Comparison of ENCODE assay signal across 1 cellular context in genomic region chr7:143901710-143902587, GRCh38.
TF ChIP-seq lines count a peak whose summit lies in the region.

A gene with protein sequence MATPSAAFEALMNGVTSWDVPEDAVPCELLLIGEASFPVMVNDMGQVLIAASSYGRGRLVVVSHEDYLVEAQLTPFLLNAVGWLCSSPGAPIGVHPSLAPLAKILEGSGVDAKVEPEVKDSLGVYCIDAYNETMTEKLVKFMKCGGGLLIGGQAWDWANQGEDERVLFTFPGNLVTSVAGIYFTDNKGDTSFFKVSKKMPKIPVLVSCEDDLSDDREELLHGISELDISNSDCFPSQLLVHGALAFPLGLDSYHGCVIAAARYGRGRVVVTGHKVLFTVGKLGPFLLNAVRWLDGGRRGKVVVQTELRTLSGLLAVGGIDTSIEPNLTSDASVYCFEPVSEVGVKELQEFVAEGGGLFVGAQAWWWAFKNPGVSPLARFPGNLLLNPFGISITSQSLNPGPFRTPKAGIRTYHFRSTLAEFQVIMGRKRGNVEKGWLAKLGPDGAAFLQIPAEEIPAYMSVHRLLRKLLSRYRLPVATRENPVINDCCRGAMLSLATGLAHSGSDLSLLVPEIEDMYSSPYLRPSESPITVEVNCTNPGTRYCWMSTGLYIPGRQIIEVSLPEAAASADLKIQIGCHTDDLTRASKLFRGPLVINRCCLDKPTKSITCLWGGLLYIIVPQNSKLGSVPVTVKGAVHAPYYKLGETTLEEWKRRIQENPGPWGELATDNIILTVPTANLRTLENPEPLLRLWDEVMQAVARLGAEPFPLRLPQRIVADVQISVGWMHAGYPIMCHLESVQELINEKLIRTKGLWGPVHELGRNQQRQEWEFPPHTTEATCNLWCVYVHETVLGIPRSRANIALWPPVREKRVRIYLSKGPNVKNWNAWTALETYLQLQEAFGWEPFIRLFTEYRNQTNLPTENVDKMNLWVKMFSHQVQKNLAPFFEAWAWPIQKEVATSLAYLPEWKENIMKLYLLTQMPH (minus strand): TSS chr7:143902176. CDS start chr7:143876608, 25,568 bp downstream.

TF ChIP-seq in GM12878, 131 proteins besides CTCF, POLR2A, EP300 and RAD21 (continued from another document and continues in another):
- TF ChIP-seq, protein P1, sequence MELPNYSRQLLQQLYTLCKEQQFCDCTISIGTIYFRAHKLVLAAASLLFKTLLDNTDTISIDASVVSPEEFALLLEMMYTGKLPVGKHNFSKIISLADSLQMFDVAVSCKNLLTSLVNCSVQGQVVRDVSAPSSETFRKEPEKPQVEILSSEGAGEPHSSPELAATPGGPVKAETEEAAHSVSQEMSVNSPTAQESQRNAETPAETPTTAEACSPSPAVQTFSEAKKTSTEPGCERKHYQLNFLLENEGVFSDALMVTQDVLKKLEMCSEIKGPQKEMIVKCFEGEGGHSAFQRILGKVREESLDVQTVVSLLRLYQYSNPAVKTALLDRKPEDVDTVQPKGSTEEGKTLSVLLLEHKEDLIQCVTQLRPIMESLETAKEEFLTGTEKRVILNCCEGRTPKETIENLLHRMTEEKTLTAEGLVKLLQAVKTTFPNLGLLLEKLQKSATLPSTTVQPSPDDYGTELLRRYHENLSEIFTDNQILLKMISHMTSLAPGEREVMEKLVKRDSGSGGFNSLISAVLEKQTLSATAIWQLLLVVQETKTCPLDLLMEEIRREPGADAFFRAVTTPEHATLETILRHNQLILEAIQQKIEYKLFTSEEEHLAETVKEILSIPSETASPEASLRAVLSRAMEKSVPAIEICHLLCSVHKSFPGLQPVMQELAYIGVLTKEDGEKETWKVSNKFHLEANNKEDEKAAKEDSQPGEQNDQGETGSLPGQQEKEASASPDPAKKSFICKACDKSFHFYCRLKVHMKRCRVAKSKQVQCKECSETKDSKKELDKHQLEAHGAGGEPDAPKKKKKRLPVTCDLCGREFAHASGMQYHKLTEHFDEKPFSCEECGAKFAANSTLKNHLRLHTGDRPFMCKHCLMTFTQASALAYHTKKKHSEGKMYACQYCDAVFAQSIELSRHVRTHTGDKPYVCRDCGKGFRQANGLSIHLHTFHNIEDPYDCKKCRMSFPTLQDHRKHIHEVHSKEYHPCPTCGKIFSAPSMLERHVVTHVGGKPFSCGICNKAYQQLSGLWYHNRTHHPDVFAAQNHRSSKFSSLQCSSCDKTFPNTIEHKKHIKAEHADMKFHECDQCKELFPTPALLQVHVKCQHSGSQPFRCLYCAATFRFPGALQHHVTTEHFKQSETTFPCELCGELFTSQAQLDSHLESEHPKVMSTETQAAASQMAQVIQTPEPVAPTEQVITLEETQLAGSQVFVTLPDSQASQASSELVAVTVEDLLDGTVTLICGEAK (IDR thresholded peaks at IDR 0.05; ENCODE audit: borderline replicate concordance) = no peak
- TF ChIP-seq MEF2A (IDR thresholded peaks at IDR 0.05; ENCODE audit: insufficient read depth, low read depth, low read length) = no peak
- TF ChIP-seq NR2C2 (IDR thresholded peaks at IDR 0.05; ENCODE audit: borderline replicate concordance, control insufficient read depth, insufficient read length, low read depth) = no peak
- TF ChIP-seq CHD2 (IDR thresholded peaks at IDR 0.05; ENCODE audit: borderline replicate concordance, low read depth, low read length) = no peak
- TF ChIP-seq E2F8 (IDR thresholded peaks at IDR 0.05; ENCODE audit: low read depth, partially characterized antibody) = peak; percentile 64
- 0 out of 2 replicates have a peak, but pooled peaks have one; percentile 36 for TF ChIP-seq IRF3 (IDR thresholded peaks at IDR 0.05)
- TF ChIP-seq EZH2 (IDR thresholded peaks at IDR 0.05; ENCODE audit: borderline replicate concordance, control insufficient read depth, low read depth, low read length) = no peak
- TF ChIP-seq, protein P2, sequence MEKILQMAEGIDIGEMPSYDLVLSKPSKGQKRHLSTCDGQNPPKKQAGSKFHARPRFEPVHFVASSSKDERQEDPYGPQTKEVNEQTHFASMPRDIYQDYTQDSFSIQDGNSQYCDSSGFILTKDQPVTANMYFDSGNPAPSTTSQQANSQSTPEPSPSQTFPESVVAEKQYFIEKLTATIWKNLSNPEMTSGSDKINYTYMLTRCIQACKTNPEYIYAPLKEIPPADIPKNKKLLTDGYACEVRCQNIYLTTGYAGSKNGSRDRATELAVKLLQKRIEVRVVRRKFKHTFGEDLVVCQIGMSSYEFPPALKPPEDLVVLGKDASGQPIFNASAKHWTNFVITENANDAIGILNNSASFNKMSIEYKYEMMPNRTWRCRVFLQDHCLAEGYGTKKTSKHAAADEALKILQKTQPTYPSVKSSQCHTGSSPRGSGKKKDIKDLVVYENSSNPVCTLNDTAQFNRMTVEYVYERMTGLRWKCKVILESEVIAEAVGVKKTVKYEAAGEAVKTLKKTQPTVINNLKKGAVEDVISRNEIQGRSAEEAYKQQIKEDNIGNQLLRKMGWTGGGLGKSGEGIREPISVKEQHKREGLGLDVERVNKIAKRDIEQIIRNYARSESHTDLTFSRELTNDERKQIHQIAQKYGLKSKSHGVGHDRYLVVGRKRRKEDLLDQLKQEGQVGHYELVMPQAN (conservative IDR thresholded peaks at IDR 0.05) = peak; percentile 60; the same call in 1 of the 2 replicates
- no peak for TF ChIP-seq NFIC (IDR thresholded peaks at IDR 0.05; ENCODE audit: low read depth, low read length)
- no peak for TF ChIP-seq ATF7 (IDR thresholded peaks at IDR 0.05; ENCODE audit: low read depth)
- TF ChIP-seq EGR1 (IDR thresholded peaks at IDR 0.05; ENCODE audit: borderline replicate concordance in 1 of 2, low read depth in 2 of 2, low read length in 2 of 2) = peak; percentile 17 to 96
- TF ChIP-seq GATAD2B (conservative IDR thresholded peaks at IDR 0.05; ENCODE audit: low read depth) = peak; percentile 74; the same call in 1 of the 2 replicates
- no peak for TF ChIP-seq IRF4 (IDR thresholded peaks at IDR 0.05; ENCODE audit: low read depth, low read length)
- TF ChIP-seq MTA2 (IDR thresholded peaks at IDR 0.05; ENCODE audit: low read depth) = 0 out of 2 replicates have a peak, but pooled peaks have one; percentile 22
- no peak for TF ChIP-seq CEBPZ (IDR thresholded peaks at IDR 0.05; ENCODE audit: low read depth, low read length)
- TF ChIP-seq IKZF2 (IDR thresholded peaks at IDR 0.05) = peak; percentile 82 to 85
- TF ChIP-seq CEBPB (IDR thresholded peaks at IDR 0.05; ENCODE audit: borderline replicate concordance in 1 of 2, low read depth in 2 of 2, low read length in 2 of 2) = no peak
- TF ChIP-seq, protein P3, sequence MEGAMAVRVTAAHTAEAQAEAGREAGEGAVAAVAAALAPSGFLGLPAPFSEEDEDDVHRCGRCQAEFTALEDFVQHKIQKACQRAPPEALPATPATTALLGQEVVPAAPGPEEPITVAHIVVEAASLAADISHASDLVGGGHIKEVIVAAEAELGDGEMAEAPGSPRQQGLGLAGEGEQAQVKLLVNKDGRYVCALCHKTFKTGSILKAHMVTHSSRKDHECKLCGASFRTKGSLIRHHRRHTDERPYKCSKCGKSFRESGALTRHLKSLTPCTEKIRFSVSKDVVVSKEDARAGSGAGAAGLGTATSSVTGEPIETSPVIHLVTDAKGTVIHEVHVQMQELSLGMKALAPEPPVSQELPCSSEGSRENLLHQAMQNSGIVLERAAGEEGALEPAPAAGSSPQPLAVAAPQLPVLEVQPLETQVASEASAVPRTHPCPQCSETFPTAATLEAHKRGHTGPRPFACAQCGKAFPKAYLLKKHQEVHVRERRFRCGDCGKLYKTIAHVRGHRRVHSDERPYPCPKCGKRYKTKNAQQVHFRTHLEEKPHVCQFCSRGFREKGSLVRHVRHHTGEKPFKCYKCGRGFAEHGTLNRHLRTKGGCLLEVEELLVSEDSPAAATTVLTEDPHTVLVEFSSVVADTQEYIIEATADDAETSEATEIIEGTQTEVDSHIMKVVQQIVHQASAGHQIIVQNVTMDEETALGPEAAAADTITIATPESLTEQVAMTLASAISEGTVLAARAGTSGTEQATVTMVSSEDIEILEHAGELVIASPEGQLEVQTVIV (IDR thresholded peaks at IDR 0.05; ENCODE audit: borderline replicate concordance, partially characterized antibody) = no peak
- peak; percentile 66; the same call in 1 of the 2 replicates for TF ChIP-seq CBFB (IDR thresholded peaks at IDR 0.05; ENCODE audit: low read depth)
- TF ChIP-seq, protein P4, sequence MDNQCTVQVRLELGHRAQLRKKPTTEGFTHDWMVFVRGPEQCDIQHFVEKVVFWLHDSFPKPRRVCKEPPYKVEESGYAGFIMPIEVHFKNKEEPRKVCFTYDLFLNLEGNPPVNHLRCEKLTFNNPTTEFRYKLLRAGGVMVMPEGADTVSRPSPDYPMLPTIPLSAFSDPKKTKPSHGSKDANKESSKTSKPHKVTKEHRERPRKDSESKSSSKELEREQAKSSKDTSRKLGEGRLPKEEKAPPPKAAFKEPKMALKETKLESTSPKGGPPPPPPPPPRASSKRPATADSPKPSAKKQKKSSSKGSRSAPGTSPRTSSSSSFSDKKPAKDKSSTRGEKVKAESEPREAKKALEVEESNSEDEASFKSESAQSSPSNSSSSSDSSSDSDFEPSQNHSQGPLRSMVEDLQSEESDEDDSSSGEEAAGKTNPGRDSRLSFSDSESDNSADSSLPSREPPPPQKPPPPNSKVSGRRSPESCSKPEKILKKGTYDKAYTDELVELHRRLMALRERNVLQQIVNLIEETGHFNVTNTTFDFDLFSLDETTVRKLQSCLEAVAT (IDR thresholded peaks at IDR 0.05) = peak; percentile 64; the same call in 1 of the 2 replicates
- TF ChIP-seq SP1 (IDR thresholded peaks at IDR 0.05; ENCODE audit: low read depth, low read length) = peak; percentile 64
- TF ChIP-seq RB1 (IDR thresholded peaks at IDR 0.05; ENCODE audit: borderline replicate concordance) = peak; percentile 51; the same call in 1 of the 2 replicates
- TF ChIP-seq EED (IDR thresholded peaks at IDR 0.05; ENCODE audit: low read depth) = peak; percentile 36; the same call in 1 of the 2 replicates
- TF ChIP-seq PAX8 (IDR thresholded peaks at IDR 0.05) = no peak
- TF ChIP-seq CREB1 (IDR thresholded peaks at IDR 0.05; ENCODE audit: low read depth) = peak; percentile 32; the same call in 1 of the 2 replicates
- 0 out of 2 replicates have a peak, but pooled peaks have one; percentile 31 for TF ChIP-seq YY1 (IDR thresholded peaks at IDR 0.05; ENCODE audit: low read depth, low read length)
- TF ChIP-seq PKNOX1 (IDR thresholded peaks at IDR 0.05) = peak; percentile 17; the same call in 1 of the 2 replicates
- TF ChIP-seq TCF7 (IDR thresholded peaks at IDR 0.05; ENCODE audit: borderline replicate concordance) = no peak
- TF ChIP-seq NBN (IDR thresholded peaks at IDR 0.05) = peak; percentile 92
- no peak for TF ChIP-seq ZNF384 (IDR thresholded peaks at IDR 0.05; ENCODE audit: borderline replicate concordance, low read depth, low read length)
- TF ChIP-seq SUPT20H (IDR thresholded peaks at IDR 0.05; ENCODE audit: borderline replicate concordance, control insufficient read depth, low read depth, low read length) = no peak
- TF ChIP-seq DPF2 (IDR thresholded peaks at IDR 0.05) = peak; percentile 32; the same call in 1 of the 2 replicates
- TF ChIP-seq CREM (IDR thresholded peaks at IDR 0.05; ENCODE audit: low read depth) = no peak
- TF ChIP-seq SMC3 (IDR thresholded peaks at IDR 0.05; ENCODE audit: borderline replicate concordance, low read length) = peak; percentile 11; the same call in 1 of the 2 replicates
